ENCODE assay signal across 9 cellular contexts in the genomic region with DNA sequence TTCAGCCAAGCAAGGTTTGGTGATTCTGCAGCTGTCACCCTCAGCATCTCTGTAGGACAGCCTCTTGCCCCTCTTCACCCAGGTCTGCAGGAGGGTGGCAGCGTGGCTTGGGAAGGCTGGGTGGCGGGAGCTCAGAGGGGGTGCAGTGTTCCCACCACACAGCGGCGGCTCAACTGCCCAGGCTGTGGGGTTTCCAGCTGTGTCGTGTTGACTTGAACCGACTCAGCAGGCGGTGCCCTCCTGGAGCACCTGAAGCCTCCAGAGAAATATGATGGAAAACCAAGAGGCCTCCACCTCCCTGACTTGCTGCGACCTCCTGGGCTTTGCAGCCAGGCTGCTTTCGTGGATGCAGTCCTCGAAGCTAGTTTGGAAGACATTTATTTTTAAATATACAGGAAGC.
DNase-seq lines count a peak whose midpoint lies in the region; ATAC-seq, FAIRE-seq and TF ChIP-seq lines count a peak whose summit lies in the region.
"Had no signal": no experiment of that assay in that cellular context is flagged by ENCODE, and none has a peak within 500 bp of the region (broad histone marks: within the 10 kb centered on the region; RNA-seq: fewer than 3 reads in every experiment).

No MANE protein-coding gene starts in this region.

- H3K36me3 Mint-ChIP-seq in activated naive CD8-positive, alpha-beta T cell treated with anti-CD3 and anti-CD28 coated beads for 36 hours, result peaks cover 3% of the 10 kb centered on the region
- H3K36me3 Mint-ChIP-seq in stimulated activated naive B cell treated with anti-CD40 and anti-IgM and Interleukin-4, amounts not matched to agents 10 μg/mL and 1 μg/mL and 100 μg/mL, for 72 hours, result peaks cover 2 to 7% of the 10 kb centered on the region in 2 donors

- DNase-seq in IMR-90 (no peak), HepG2 (ENCODE audit: low spot score) (no peak), SHP77 treated with DMSO at 0.1 percent for 48 hours (lab: John Stamatoyannopoulos, UW) (no peak), left colon (no peak), T1000 (lab: John Stamatoyannopoulos, UW) (no peak), NCI-H510A (lab: John Stamatoyannopoulos, UW) (no peak)
- DNase-seq in activated naive CD8-positive, alpha-beta T cell treated with anti-CD3 and anti-CD28 coated beads for 36 hours, result no peak
- no peak for DNase-seq in stimulated activated naive B cell treated with anti-CD40 and anti-IgM and Interleukin-4, amounts not matched to agents 10 μg/mL and 1 μg/mL and 100 μg/mL, for 72 hours
- DNase-seq: retina had no signal

- no peaks in the 10 kb centered on the region for H3K79me2 ChIP-seq in HepG2 (ENCODE audit: insufficient read depth, low read length)

- dilution Hi-C loops in IMR-90 (cut with HindIII; ENCODE audit: low sequenced_read_pairs, unreplicated experiment), result no loop called here

- BruUV-seq in IMR-90 (replicated peaks; lab: Mats Ljungman, UMichigan) (TSS peak; percentile 73), HepG2 (replicated peaks; lab: Mats Ljungman, UMichigan) (no TSS peak)

- H3K4me3 ChIP-seq in IMR-90 (ENCODE audit: insufficient read depth, low read depth, low read length), result no peak overlapping the region
- no peak overlapping the region for H3K4me3 ChIP-seq in HepG2 (replicated peaks in 1 of 3; ENCODE audit: insufficient read depth in 1 of 3, low read depth in 2 of 3, low read length in 3 of 3)

- H2BK5ac ChIP-seq in IMR-90 (ENCODE audit: low read depth, low read length, poor library complexity, severe bottlenecking), result peak overlapping the region; percentile 97

- POLR2A ChIA-PET in IMR-90 (lab: Charles Lee; ENCODE audit: unreplicated experiment), result interaction anchor here (0.6 kb wide), 1 partner anchor 77 kb away, joined by 9 read pairs; no protein-coding TSS in a partner anchor
- POLR2A ChIA-PET in HepG2 (lab: Yijun Ruan, JAX), result interaction anchor here (1.8 to 4.0 kb wide), 8 partner anchors 22 to 77 kb away, joined by 5 to 129 read pairs (median 10); partner anchors contain the start of gene KLF6

- TF ChIP-seq EP300 in HepG2 (IDR thresholded peaks at IDR 0.05; ENCODE audit: low read depth in 2 of 2, low read length in 2 of 2), result no peak
- no peak for TF ChIP-seq EP300 in HepG2 (CRISPR knock-in tag; IDR thresholded peaks at IDR 0.05; ENCODE audit: borderline replicate concordance)

- peak overlapping the region; percentile 96 for H2BK20ac ChIP-seq in IMR-90 (ENCODE audit: low read depth, low read length)

- H4K20me1 ChIP-seq in IMR-90 (ENCODE audit: insufficient read depth, low read length) (no peaks in the 10 kb centered on the region), HepG2 (ENCODE audit: insufficient read depth, low read length) (no peaks in the 10 kb centered on the region)

- peak overlapping the region; percentile 95 for H3K4ac ChIP-seq in IMR-90 (ENCODE audit: low read depth, low read length)

- no peak for FAIRE-seq in HepG2 (lab: Jason Lieb, UNC)

- H3K27ac Mint-ChIP-seq in activated naive CD8-positive, alpha-beta T cell treated with anti-CD3 and anti-CD28 coated beads for 36 hours, result peak overlapping the region; percentile 63
- H3K27ac Mint-ChIP-seq in stimulated activated naive B cell treated with anti-CD40 and anti-IgM and Interleukin-4, amounts not matched to agents 10 μg/mL and 1 μg/mL and 100 μg/mL, for 72 hours, result peak overlapping the region; percentile 84

- H3K18ac ChIP-seq in IMR-90 (ENCODE audit: low read depth, low read length), result peak overlapping the region; percentile 93

- H2AK5ac ChIP-seq in IMR-90 (ENCODE audit: low read depth, low read length), result peak overlapping the region; percentile 97

- in situ Hi-C loops in IMR-90 (cut with MboI; ENCODE audit: low sequenced_read_pairs) (no loop called here), HepG2 (cut with HindIII; ENCODE audit: extremely low pct_ligation_motif_present, low pct_unique_long_range_greater_than_20kb) (loop anchor here (5.0 kb wide), 1 partner anchor 66 kb away; the partner anchor contains the start of gene KLF6)

- peak overlapping the region; percentile 61; the same call in 1 of the 2 replicates for H3K56ac ChIP-seq in IMR-90 (ENCODE audit: extremely low read depth, insufficient read depth, low read length)

- no peaks in the 10 kb centered on the region for H3K9me3 ChIP-seq in IMR-90 (ENCODE audit: control insufficient read depth, insufficient read depth, low read length)
- H3K9me3 ChIP-seq in HepG2 (ENCODE audit: low read length), result no peaks in the 10 kb centered on the region

- peaks cover 5 to 22% of the 10 kb centered on the region in 2 experiments for H3K79me1 ChIP-seq in IMR-90 (ENCODE audit: low read depth in 1 of 2, low read length in 2 of 2)

- peak overlapping the region; percentile 96 for H2BK120ac ChIP-seq in IMR-90 (ENCODE audit: low read depth, low read length)

- H3K36me3 ChIP-seq in IMR-90 (ENCODE audit: control insufficient read depth, insufficient read depth, low read length) (no peaks in the 10 kb centered on the region), HepG2 (replicated peaks in 1 of 2; ENCODE audit: control insufficient read depth in 1 of 2, insufficient read depth in 2 of 2, low read length in 2 of 2) (no peaks in the 10 kb centered on the region)

- peaks cover 36% of the 10 kb centered on the region for H3K4me1 Mint-ChIP-seq in activated naive CD8-positive, alpha-beta T cell treated with anti-CD3 and anti-CD28 coated beads for 36 hours
- peaks cover 35 to 52% of the 10 kb centered on the region in 2 donors for H3K4me1 Mint-ChIP-seq in stimulated activated naive B cell treated with anti-CD40 and anti-IgM and Interleukin-4, amounts not matched to agents 10 μg/mL and 1 μg/mL and 100 μg/mL, for 72 hours

- H3K9ac ChIP-seq in IMR-90 (ENCODE audit: low read depth, low read length) (0 out of 2 replicates have a peak overlapping the region, but pooled peaks have one; percentile 3), HepG2 (ENCODE audit: insufficient read depth, low read depth, low read length) (peak overlapping the region; percentile 52; the same call in 1 of the 2 replicates)

- H3K23ac ChIP-seq in IMR-90 (ENCODE audit: low read depth, low read length), result peak overlapping the region; percentile 58

- peak overlapping the region; percentile 95 for H4K91ac ChIP-seq in IMR-90 (ENCODE audit: insufficient read depth, low read depth, low read length)

- peak overlapping the region; percentile 68 for H2AK9ac ChIP-seq in IMR-90 (replicated peaks; ENCODE audit: low read depth, low read length, poor library complexity)

- H3K27me3 ChIP-seq in IMR-90 (ENCODE audit: control insufficient read depth, insufficient read depth, low read length) (no peaks in the 10 kb centered on the region), HepG2 (ENCODE audit: control insufficient read depth in 1 of 2, insufficient read depth in 2 of 2, low read length in 2 of 2) (no peaks in the 10 kb centered on the region)

- H3K9me1 ChIP-seq in IMR-90 (ENCODE audit: insufficient read depth, low read length), result peaks cover 12% of the 10 kb centered on the region

- TF ChIP-seq RAD21 in IMR-90 (IDR thresholded peaks at IDR 0.05; ENCODE audit: low read length) (no peak), HepG2 (CRISPR knock-in tag; IDR thresholded peaks at IDR 0.05) (no peak)

- H2BK15ac ChIP-seq in IMR-90 (ENCODE audit: low read depth, low read length), result peak overlapping the region; percentile 95

- H3K9me3 Mint-ChIP-seq in activated naive CD8-positive, alpha-beta T cell treated with anti-CD3 and anti-CD28 coated beads for 36 hours, result no peaks in the 10 kb centered on the region
- peaks cover 3 to 6% of the 10 kb centered on the region in 2 donors for H3K9me3 Mint-ChIP-seq in stimulated activated naive B cell treated with anti-CD40 and anti-IgM and Interleukin-4, amounts not matched to agents 10 μg/mL and 1 μg/mL and 100 μg/mL, for 72 hours

- H2AFZ ChIP-seq in IMR-90 (replicated peaks; ENCODE audit: low read length, poor library complexity), result peak overlapping the region; percentile 11
- H2AFZ ChIP-seq in HepG2 (ENCODE audit: low read length), result no peak overlapping the region

- H3K27me3 Mint-ChIP-seq in activated naive CD8-positive, alpha-beta T cell treated with anti-CD3 and anti-CD28 coated beads for 36 hours, result no peaks in the 10 kb centered on the region
- H3K27me3 Mint-ChIP-seq in stimulated activated naive B cell treated with anti-CD40 and anti-IgM and Interleukin-4, amounts not matched to agents 10 μg/mL and 1 μg/mL and 100 μg/mL, for 72 hours, result no peaks in the 10 kb centered on the region

- ATAC-seq in IMR-90 (ENCODE audit: low read depth), result no peak
- ATAC-seq in HepG2, result no peak
- ATAC-seq in stimulated activated naive B cell treated with anti-CD40 and anti-IgM and Interleukin-4, amounts not matched to agents 10 μg/mL and 1 μg/mL and 100 μg/mL, for 72 hours (replicated peaks), result no peak
- no peak for ATAC-seq in left colon

- H3K4me3 Mint-ChIP-seq in activated naive CD8-positive, alpha-beta T cell treated with anti-CD3 and anti-CD28 coated beads for 36 hours, result no peak overlapping the region
- H3K4me3 Mint-ChIP-seq in stimulated activated naive B cell treated with anti-CD40 and anti-IgM and Interleukin-4, amounts not matched to agents 10 μg/mL and 1 μg/mL and 100 μg/mL, for 72 hours, result no peak overlapping the region

- 100% methylated on average over 4 of the region's 10 CpGs; no CpG with 5 or more reads in 1 of the 2 experiments for WGBS in IMR-90 (ENCODE audit: extremely low coverage in 2 of 2, insufficient read length in 1 of 2), 2 experiments
- 95% methylated on average over 7 of the region's 10 CpGs for WGBS in HepG2 (ENCODE audit: low lambda C conversion rate)

- peak overlapping the region; percentile 85 for H4K5ac ChIP-seq in IMR-90 (ENCODE audit: low read depth, low read length)

- peaks cover 19% of the 10 kb centered on the region for H3K4me1 ChIP-seq in IMR-90 (ENCODE audit: control insufficient read depth, insufficient read depth, low read length)
- peaks cover 67% of the 10 kb centered on the region for H3K4me1 ChIP-seq in HepG2 (ENCODE audit: insufficient read depth, low read length)

- no peak; the same call in 1 of the 2 replicates for TF ChIP-seq POLR2A in IMR-90 (IDR thresholded peaks at IDR 0.05; ENCODE audit: low read depth, low read length)
- TF ChIP-seq POLR2A in HepG2 (IDR thresholded peaks at IDR 0.05; ENCODE audit: insufficient read depth in 1 of 2, low read depth in 2 of 2, low read length in 2 of 2), result no peak

- peak overlapping the region; percentile 38 to 84 for H4K8ac ChIP-seq in IMR-90 (ENCODE audit: low read depth in 2 of 2, low read length in 2 of 2)

- intact Hi-C loops in IMR-90 (cut with micrococcal nuclease) (loop anchor here (2.0 to 5.0 kb wide), 3 partner anchors 42 to 389 kb away; no protein-coding TSS in a partner anchor), HepG2 (cut with micrococcal nuclease; ENCODE audit: unreplicated experiment) (loop anchor here (2.0 kb wide), 2 partner anchors 34 to 42 kb away; no protein-coding TSS in a partner anchor), left colon (cut with DNase I, micrococcal nuclease) (no loop called here)

- TF ChIP-seq CTCF in IMR-90 (conservative IDR thresholded peaks at IDR 0.05; ENCODE audit: low read depth, low read length), result no peak
- no peak for TF ChIP-seq CTCF in HepG2 (CRISPR knock-in tag; IDR thresholded peaks at IDR 0.05)

- H3K14ac ChIP-seq in IMR-90 (replicated peaks; ENCODE audit: low read depth, low read length), result peak overlapping the region; percentile 59

- H3K27ac ChIP-seq in IMR-90 (ENCODE audit: insufficient read depth, low read length) (peak overlapping the region; percentile 94), HepG2 (ENCODE audit: extremely low read length, insufficient read depth, low read length) (peak overlapping the region; percentile 70)

- H3K4me2 ChIP-seq in IMR-90 (ENCODE audit: low read depth, low read length) (no peak overlapping the region), HepG2 (ENCODE audit: low read depth, low read length) (no peak overlapping the region; the same call in 1 of the 2 replicates)

- CTCF ChIA-PET in IMR-90 (lab: Yijun Ruan, JAX) (no interaction called here), HepG2 (lab: Yijun Ruan, JAX; ENCODE audit: low intra/inter-chr PET ratio, low total read pairs) (no interaction called here)

Comparison
In these comparisons a context has a peak if more than half of its experiments do, and no peak if none do; other contexts are left out.
1. intact Hi-C loops: an anchor here in IMR-90 (2.0 to 5.0 kb wide) and HepG2 (2.0 kb wide); none called in left colon.